1 cellular context compared by ENCODE assay signal in the genomic region with DNA sequence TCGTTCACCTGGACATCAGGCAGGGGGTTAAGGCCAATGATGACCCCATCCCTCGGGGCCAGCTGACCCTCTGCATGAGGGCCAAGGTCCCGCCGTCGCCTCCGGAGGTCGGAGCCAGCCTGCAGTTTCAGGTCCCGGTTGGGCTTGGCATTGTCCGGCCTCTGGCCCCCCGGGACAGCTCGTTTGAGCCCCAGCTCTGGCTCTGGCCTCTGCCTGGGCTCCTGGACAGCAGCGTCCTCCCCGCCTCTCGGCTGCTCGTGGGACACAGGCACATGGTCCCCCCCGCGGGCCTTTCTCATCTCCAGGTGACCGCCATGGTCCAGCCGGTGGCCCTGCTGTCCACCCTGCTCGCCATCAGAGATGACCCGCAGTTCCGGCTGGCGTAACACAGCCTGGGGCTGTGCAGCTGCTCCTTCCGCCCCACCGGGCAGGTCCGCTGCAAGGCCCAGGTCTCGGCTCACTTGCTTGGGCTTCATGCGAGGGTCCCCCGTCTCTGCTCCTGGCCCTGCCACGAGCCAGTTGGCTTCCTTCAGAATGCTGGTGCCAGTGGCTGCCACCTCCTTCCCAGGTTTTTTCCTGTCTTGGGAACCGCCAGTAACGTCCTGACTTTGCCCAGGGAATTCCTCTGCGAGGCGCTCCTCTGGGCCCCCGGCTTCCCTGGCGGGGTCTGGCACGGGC.
A peak's percentile ranks its signal among the peaks of the same experiment; 100 is the strongest.
TF ChIP-seq lines count a peak whose summit lies in the region.

No MANE protein-coding gene starts in this region.

TF ChIP-seq in HepG2, 621 proteins besides CTCF, POLR2A, EP300 and RAD21 (continued from another document):
- TF ChIP-seq USF2 (IDR thresholded peaks at IDR 0.05; ENCODE audit: low read depth, low read length) (peak; percentile 1; the same call in 1 of the 2 replicates), USF2 (CRISPR knock-in tag; IDR thresholded peaks at IDR 0.05; ENCODE audit: borderline replicate concordance) (no peak), ZNF383 (CRISPR knock-in tag; IDR thresholded peaks at IDR 0.05; ENCODE audit: borderline replicate concordance) (no peak), HOXD1 (CRISPR knock-in tag; IDR thresholded peaks at IDR 0.05) (0 out of 2 replicates have a peak, but pooled peaks have one; percentile 34), ZNF703 (CRISPR knock-in tag; IDR thresholded peaks at IDR 0.05; ENCODE audit: borderline replicate concordance) (no peak), TFAP4 (IDR thresholded peaks at IDR 0.05; ENCODE audit: borderline replicate concordance, low read depth) (0 out of 2 replicates have a peak, but pooled peaks have one; percentile 22), TMF1 (CRISPR knock-in tag; IDR thresholded peaks at IDR 0.05; ENCODE audit: low read depth) (no peak), MZF1 (CRISPR knock-in tag; IDR thresholded peaks at IDR 0.05; ENCODE audit: borderline replicate concordance) (no peak), ZNF776 (CRISPR knock-in tag; IDR thresholded peaks at IDR 0.05) (0 out of 2 replicates have a peak, but pooled peaks have one; percentile 19), POLR2G (IDR thresholded peaks at IDR 0.05; ENCODE audit: low read depth, low read length) (0 out of 2 replicates have a peak, but pooled peaks have one; percentile 27), KDM1A (CRISPR knock-in tag; IDR thresholded peaks at IDR 0.05) (no peak), GABPB1 (CRISPR knock-in tag; IDR thresholded peaks at IDR 0.05) (peak; percentile 1; the same call in 1 of the 2 replicates), TCF12 (IDR thresholded peaks at IDR 0.05) (no peak), TCF12 (CRISPR knock-in tag; IDR thresholded peaks at IDR 0.05) (0 out of 2 replicates have a peak, but pooled peaks have one; percentile 66), ATF2 (CRISPR knock-in tag; IDR thresholded peaks at IDR 0.05) (0 out of 2 replicates have a peak, but pooled peaks have one; percentile 6), NFAT5 (CRISPR knock-in tag; IDR thresholded peaks at IDR 0.05) (no peak), ZNF879 (CRISPR knock-in tag; IDR thresholded peaks at IDR 0.05) (no peak), SNAPC5 (CRISPR knock-in tag; IDR thresholded peaks at IDR 0.05; ENCODE audit: borderline replicate concordance) (no peak), ZBTB38 (CRISPR knock-in tag; IDR thresholded peaks at IDR 0.05) (0 out of 2 replicates have a peak, but pooled peaks have one; percentile 5), ZNF678 (CRISPR knock-in tag; IDR thresholded peaks at IDR 0.05) (no peak), CCDC6 (CRISPR knock-in tag; IDR thresholded peaks at IDR 0.05) (no peak)
- TF ChIP-seq, protein P1, sequence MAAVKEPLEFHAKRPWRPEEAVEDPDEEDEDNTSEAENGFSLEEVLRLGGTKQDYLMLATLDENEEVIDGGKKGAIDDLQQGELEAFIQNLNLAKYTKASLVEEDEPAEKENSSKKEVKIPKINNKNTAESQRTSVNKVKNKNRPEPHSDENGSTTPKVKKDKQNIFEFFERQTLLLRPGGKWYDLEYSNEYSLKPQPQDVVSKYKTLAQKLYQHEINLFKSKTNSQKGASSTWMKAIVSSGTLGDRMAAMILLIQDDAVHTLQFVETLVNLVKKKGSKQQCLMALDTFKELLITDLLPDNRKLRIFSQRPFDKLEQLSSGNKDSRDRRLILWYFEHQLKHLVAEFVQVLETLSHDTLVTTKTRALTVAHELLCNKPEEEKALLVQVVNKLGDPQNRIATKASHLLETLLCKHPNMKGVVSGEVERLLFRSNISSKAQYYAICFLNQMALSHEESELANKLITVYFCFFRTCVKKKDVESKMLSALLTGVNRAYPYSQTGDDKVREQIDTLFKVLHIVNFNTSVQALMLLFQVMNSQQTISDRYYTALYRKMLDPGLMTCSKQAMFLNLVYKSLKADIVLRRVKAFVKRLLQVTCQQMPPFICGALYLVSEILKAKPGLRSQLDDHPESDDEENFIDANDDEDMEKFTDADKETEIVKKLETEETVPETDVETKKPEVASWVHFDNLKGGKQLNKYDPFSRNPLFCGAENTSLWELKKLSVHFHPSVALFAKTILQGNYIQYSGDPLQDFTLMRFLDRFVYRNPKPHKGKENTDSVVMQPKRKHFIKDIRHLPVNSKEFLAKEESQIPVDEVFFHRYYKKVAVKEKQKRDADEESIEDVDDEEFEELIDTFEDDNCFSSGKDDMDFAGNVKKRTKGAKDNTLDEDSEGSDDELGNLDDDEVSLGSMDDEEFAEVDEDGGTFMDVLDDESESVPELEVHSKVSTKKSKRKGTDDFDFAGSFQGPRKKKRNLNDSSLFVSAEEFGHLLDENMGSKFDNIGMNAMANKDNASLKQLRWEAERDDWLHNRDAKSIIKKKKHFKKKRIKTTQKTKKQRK (IDR thresholded peaks at IDR 0.05; ENCODE audit: low read length): no peak
- TF ChIP-seq, protein P2, sequence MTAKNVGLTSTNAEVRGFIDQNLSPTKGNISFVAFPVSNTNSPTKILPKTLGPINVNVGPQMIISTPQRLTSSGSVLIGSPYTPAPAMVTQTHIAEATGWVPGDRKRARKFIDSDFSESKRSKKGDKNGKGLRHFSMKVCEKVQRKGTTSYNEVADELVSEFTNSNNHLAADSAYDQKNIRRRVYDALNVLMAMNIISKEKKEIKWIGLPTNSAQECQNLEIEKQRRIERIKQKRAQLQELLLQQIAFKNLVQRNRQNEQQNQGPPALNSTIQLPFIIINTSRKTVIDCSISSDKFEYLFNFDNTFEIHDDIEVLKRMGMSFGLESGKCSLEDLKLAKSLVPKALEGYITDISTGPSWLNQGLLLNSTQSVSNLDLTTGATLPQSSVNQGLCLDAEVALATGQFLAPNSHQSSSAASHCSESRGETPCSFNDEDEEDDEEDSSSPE (CRISPR knock-in tag; IDR thresholded peaks at IDR 0.05): no peak
- TF ChIP-seq, protein P3, sequence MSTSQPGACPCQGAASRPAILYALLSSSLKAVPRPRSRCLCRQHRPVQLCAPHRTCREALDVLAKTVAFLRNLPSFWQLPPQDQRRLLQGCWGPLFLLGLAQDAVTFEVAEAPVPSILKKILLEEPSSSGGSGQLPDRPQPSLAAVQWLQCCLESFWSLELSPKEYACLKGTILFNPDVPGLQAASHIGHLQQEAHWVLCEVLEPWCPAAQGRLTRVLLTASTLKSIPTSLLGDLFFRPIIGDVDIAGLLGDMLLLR (CRISPR knock-in tag; IDR thresholded peaks at IDR 0.05): no peak
